In genomic region chr17:73988110-73988509, GRCh38 we compare ENCODE assay signal across 21 cellular contexts.
"Had no signal": no experiment of that assay in that cellular context is flagged by ENCODE, and none has a peak within 500 bp of the region (broad histone marks: within the 10 kb centered on the region; RNA-seq: fewer than 3 reads in every experiment).

No MANE protein-coding gene starts in this region.

- FAIRE-seq: colon, frontal cortex, keratinocyte, urothelium cell line had no signal

- H3K9ac ChIP-seq: parathyroid adenoma had no signal

- H3K27me3 ChIP-seq: right atrium auricular region, testis had no signal

- H3K4me2 ChIP-seq: smooth muscle cell had no signal

- DNase-seq: dorsolateral prefrontal cortex; effector CD4-positive, alpha-beta T cell; left ventricle myocardium superior; naive thymus-derived CD8-positive, alpha-beta T cell; stimulated activated CD4-positive, alpha-beta T cell treated with anti-CD3 and anti-CD28 coated beads, Interleukin-2, amount 100 ng/mL, for 24 hours; stimulated activated CD4-positive, alpha-beta T cell treated with anti-CD3 and anti-CD28 coated beads, Interleukin-4, amount 100 ng/mL, for 24 hours; stimulated activated naive CD4-positive, alpha-beta T cell treated with Interleukin-2 at 50 U/mL for 16 hours; stomach; testis; tibial artery had no signal

- H3K4me1 ChIP-seq: lower lobe of right lung, parathyroid adenoma, prostate gland, right atrium auricular region, stomach, testis, tibial artery had no signal

- H3K4me3 ChIP-seq: dorsolateral prefrontal cortex, lower lobe of right lung, prostate gland, right atrium auricular region, smooth muscle cell, stomach, testis, tibial artery had no signal

- H3K9me3 ChIP-seq: lower lobe of right lung, prostate gland, right atrium auricular region, stomach, testis, tibial artery had no signal

- ATAC-seq: left ventricle myocardium superior; lower lobe of right lung; naive thymus-derived CD8-positive, alpha-beta T cell; sciatic nerve; stimulated activated effector memory CD8-positive, alpha-beta T cell treated with anti-CD3 and anti-CD28 coated beads, Interleukin-12 subunit alpha, Interleukin-12 subunit beta, amount 100 ng/mL, for 72 hours had no signal

- H3K36me3 ChIP-seq: lower lobe of right lung, prostate gland, right atrium auricular region, stomach, tibial artery had no signal

- H2AFZ ChIP-seq: parathyroid adenoma had no signal

- H3K27ac ChIP-seq: dorsolateral prefrontal cortex, lower lobe of right lung, parathyroid adenoma, prostate gland, right atrium auricular region, stomach, testis, tibial artery had no signal
